In the genomic region with DNA sequence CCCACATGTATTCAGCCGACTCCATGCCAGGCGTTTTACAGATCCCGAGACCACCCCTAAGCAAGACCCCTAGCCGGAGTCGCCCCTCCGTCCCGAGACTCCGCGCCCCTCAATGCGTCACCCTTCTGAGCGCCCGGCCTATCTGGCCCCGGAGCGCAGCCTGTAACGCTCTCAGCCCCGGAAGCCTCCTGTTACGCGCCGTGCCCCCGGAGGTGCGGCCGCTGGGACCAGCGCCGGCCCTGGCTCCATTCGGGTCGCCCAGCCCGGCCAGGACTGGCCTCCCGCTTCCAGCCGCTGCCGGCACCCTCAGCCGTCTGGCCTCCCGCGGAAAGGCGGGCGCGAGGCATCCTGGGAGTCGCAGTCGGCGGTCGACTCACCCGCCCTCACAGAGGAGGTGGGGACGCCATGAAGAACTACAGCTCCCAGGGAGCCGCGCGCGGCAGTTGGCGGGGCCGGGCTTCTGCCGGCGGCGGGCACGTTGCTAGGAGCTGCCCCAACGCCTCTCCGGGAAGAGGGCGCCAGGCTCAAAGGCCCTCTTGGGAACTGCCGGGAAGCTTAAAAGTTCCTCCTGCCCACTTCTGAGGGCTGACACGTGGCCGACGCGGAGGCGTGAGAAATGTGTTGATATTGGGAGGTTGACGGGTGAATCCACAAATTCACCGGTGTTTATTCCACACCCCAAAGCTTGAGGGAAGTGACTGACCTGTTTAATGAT, we compare ENCODE assay signal across 8 cellular contexts. TPM values are rescaled to one million over a fixed set of nuclear protein-coding genes. Genes with fewer than 3 reads are reported as not detected.
DNase-seq lines count a peak whose midpoint lies in the region; ATAC-seq lines count a peak whose summit lies in the region.

A gene with protein sequence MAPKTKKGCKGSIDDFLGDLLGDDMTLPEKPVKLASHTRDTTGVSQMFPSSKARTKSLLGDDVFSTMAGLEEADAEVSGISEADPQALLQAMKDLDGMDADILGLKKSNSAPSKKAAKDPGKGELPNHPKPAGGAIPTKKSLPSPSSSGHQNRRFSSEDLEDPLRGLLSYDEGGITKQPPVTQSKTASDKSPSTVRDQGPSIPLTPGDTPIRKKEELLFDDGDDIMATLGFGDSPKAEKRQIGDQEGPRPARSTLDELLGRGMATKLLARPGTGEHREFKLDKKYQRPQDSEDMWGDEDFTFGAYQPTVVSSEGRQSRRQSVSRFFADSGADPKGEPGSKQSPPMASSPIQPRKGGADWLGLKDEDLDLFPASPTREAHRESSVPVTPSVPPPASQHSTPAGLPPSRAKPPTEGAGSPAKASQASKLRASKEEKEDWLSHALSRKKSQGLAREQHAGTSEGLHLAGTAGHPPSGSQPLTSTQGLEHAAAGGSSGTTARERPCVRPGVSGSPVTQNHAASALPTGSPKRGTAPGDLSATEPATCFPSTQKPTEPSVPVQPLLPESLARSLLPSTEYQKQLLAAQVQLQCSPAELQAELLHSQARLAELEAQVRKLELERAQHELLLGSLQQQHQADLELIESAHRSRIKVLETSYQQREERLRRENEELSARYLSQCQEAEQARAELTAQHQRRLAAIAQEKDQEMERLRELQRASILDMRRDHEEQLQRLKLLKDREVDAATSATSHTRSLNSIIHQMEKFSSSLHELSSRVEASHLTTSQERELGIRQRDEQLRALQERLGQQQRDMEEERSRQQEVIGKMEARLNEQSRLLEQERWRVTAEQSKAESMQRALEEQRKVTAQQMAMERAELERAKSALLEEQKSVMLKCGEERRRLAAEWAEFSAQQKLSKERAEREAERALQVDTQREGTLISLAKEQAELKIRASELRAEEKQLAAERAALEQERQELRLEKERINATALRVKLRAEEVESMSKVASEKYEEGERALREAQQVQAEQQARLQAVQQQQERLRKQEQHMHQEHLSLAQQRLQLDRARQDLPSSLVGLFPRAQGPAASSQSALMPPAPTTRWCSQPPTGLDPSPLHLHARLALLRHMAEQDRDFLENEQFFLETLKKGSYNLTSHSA (minus strand): TSS at position 316 of the 715 bp plus-strand sequence. CDS start 2,893 bp downstream, outside the sequence.

- H3K36me3 ChIP-seq in BLaER1, result peaks cover 23% of the 10 kb centered on the region

- DNase-seq in NCI-H748 (lab: John Stamatoyannopoulos, UW; ENCODE audit: unreplicated experiment) (peak; percentile 91), cortex of kidney (lab: John Stamatoyannopoulos, UW) (peak; percentile 54), left lobe of liver (ENCODE audit: low spot score) (peak; percentile 98)
- peak; percentile 85 for DNase-seq in activated CD4-positive, alpha-beta T cell treated with anti-CD3 and anti-CD28 coated beads, Interleukin-2, amount 50 U/mL, for 1 hour
- DNase-seq in stimulated activated CD4-positive, alpha-beta T cell treated with anti-CD3 and anti-CD28 coated beads, Interleukin-2, amount 100 ng/mL, for 24 hours, result peak; percentile 91 to 92

- H3K4me3 ChIP-seq in BLaER1, result peak within 1 kb of the TSS; percentile 85

- no peaks in the 10 kb centered on the region for H4K20me1 ChIP-seq in BLaER1

- peak; percentile 96 for ATAC-seq in GM19351 (IDR thresholded peaks at IDR 0.05; ENCODE audit: unreplicated experiment)
- ATAC-seq in HG03521 (IDR thresholded peaks at IDR 0.05; ENCODE audit: unreplicated experiment), result peak; percentile 96
- peak; percentile 97 for ATAC-seq in left lobe of liver

- H3K9ac ChIP-seq in BLaER1, result peak within 1 kb of the TSS; percentile 88

- peak within 1 kb of the TSS; percentile 81 for H3K27ac ChIP-seq in BLaER1

- no peaks in the 10 kb centered on the region for H3K27me3 ChIP-seq in BLaER1

- peaks cover 20% of the 10 kb centered on the region for H3K4me1 ChIP-seq in BLaER1

- peak within 1 kb of the TSS; percentile 95 for H3K4me2 ChIP-seq in BLaER1

- H3K9me3 ChIP-seq in BLaER1, result no peaks in the 10 kb centered on the region

RNA-seq across cellular contexts. Expression of the gene that starts here (rescaled TPM):
- 3.4 TPM for total RNA-seq in left lobe of liver

Comparison
In these comparisons a context has a peak if more than half of its experiments do, and no peak if none do; other contexts are left out.
1. Peak in every context shown above with its lines: DNase-seq, ATAC-seq, H3K4me3 ChIP-seq and H3K27ac ChIP-seq.